18 cellular contexts compared by ENCODE assay signal in the genomic region with DNA sequence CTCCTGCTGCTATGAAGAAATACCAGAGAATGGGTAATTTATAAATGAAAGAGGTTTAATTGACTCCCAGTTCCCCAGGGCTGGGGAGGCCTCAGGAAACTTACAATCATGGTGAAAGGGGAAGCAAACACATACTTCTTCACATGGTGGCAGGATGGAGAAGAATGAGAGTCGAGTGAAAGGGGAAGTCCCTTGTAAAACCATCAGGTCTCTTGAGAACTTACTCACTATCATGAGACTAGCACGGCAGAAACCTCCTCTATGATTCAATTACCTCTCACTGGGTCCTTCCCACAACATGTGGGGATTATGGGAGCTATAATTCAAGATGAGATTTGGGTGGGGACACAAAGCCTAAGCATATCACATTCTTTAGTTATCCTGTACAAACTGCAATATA.
"Had no signal": no experiment of that assay in that cellular context is flagged by ENCODE, and none has a peak within 500 bp of the region (broad histone marks: within the 10 kb centered on the region; RNA-seq: fewer than 3 reads in every experiment).

No MANE protein-coding gene starts in this region.

- H3K4me3 ChIP-seq: ascending aorta, esophagus squamous epithelium, mucosa of descending colon, spleen, upper lobe of right lung had no signal

- DNase-seq: activated CD8-positive, alpha-beta memory T cell treated with anti-CD3 and anti-CD28 coated beads for 24 hours; activated CD8-positive, alpha-beta memory T cell treated with anti-CD3 and anti-CD28 coated beads, Interleukin-2, amount 50 U/mL, for 48 hours; activated effector memory CD4-positive, alpha-beta T cell treated with anti-CD3 and anti-CD28 coated beads, Interleukin-2, amount 50 U/mL, for 16 hours; activated T-cell treated with anti-CD3 and anti-CD28 coated beads, Interleukin-2, amount 50 U/mL, for 48 hours; cerebellar nuclear complex; effector CD8-positive, alpha-beta T cell; esophagus squamous epithelium; head of caudate nucleus; kidney glomerular epithelial cell; left ventricle myocardium superior; mucosa of descending colon; naive B cell; retina; spleen; stimulated activated naive CD4-positive, alpha-beta T cell; upper lobe of right lung had no signal

- ATAC-seq: activated CD4-positive, CD25-positive, alpha-beta regulatory T cell treated with anti-CD3 and anti-CD28 coated beads, Interleukin-2, amount 50 U/mL, for 24 hours; left ventricle myocardium superior; mucosa of descending colon; upper lobe of right lung had no signal
